19 cellular contexts compared by ENCODE assay signal in the genomic region with DNA sequence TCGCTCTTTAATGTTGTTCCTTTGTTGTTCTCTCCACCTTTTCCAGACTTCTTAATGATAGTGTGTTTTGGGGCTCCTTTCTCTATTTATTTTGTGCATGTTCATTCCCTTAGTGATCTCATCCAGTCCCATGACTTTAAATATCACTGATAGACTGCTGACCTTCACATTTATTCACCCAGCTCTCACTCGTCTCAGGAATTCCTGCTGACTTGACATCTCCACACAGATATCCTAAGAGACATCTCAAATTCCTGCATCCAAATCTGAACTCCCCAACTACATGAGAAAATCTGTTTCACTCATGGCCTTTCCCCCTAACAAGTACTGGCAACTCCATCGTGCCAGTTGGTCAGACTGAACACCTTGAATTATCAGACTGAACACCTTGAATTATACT.
"Had no signal": no experiment of that assay in that cellular context is flagged by ENCODE, and none has a peak within 500 bp of the region (broad histone marks: within the 10 kb centered on the region; RNA-seq: fewer than 3 reads in every experiment).

No MANE protein-coding gene starts in this region.

- H3K4me1 ChIP-seq: colonic mucosa, gastrocnemius medialis, heart right ventricle, neural progenitor cell had no signal

- H3K9ac ChIP-seq: neural progenitor cell had no signal

- H3K4me1 Mint-ChIP-seq: natural killer cell, neural progenitor cell had no signal

- H3K27ac Mint-ChIP-seq: mesothelial cell of epicardium, natural killer cell, neural progenitor cell, progenitor cell of endocrine pancreas had no signal

- H3K9me3 ChIP-seq: colonic mucosa, gastrocnemius medialis, heart right ventricle, ovary had no signal

- H3K4me3 ChIP-seq: colonic mucosa, gastrocnemius medialis, heart right ventricle, neural progenitor cell, ovary, smooth muscle cell had no signal

- H3K9me3 Mint-ChIP-seq: mesothelial cell of epicardium, neural progenitor cell had no signal

- H3K27ac ChIP-seq: colonic mucosa, gastrocnemius medialis, heart right ventricle, neural progenitor cell, ovary had no signal

- DNase-seq: colonic mucosa; effector CD8-positive, alpha-beta T cell; gastrocnemius medialis; heart right ventricle; hypothalamus; kidney glomerular epithelial cell; natural killer cell; nucleus accumbens; ovary; right cardiac atrium; stimulated activated CD4-positive, alpha-beta T cell treated with anti-CD3 and anti-CD28 coated beads, Interleukin-2, amount 100 ng/mL, for 48 hours; stimulated activated naive CD4-positive, alpha-beta T cell treated with Interleukin-2 at 50 U/mL for 16 hours; trophoblast cell had no signal

- H3K4me3 Mint-ChIP-seq: mesothelial cell of epicardium, natural killer cell, neural progenitor cell had no signal

- H3K36me3 ChIP-seq: colonic mucosa, gastrocnemius medialis, ovary had no signal

- H2AFZ ChIP-seq: neural progenitor cell had no signal

- H3K27me3 Mint-ChIP-seq: progenitor cell of endocrine pancreas had no signal

- ATAC-seq: esophagus mucosa, gastrocnemius medialis, heart right ventricle, left lobe of liver, natural killer cell, right cardiac atrium had no signal

- H3K4me2 ChIP-seq: neural progenitor cell, smooth muscle cell had no signal

- H3K36me3 Mint-ChIP-seq: mesothelial cell of epicardium, natural killer cell had no signal

- H3K27me3 ChIP-seq: colonic mucosa, gastrocnemius medialis, heart right ventricle, neural progenitor cell, ovary had no signal
